ENCODE assay signal across 25 cellular contexts in the genomic region with DNA sequence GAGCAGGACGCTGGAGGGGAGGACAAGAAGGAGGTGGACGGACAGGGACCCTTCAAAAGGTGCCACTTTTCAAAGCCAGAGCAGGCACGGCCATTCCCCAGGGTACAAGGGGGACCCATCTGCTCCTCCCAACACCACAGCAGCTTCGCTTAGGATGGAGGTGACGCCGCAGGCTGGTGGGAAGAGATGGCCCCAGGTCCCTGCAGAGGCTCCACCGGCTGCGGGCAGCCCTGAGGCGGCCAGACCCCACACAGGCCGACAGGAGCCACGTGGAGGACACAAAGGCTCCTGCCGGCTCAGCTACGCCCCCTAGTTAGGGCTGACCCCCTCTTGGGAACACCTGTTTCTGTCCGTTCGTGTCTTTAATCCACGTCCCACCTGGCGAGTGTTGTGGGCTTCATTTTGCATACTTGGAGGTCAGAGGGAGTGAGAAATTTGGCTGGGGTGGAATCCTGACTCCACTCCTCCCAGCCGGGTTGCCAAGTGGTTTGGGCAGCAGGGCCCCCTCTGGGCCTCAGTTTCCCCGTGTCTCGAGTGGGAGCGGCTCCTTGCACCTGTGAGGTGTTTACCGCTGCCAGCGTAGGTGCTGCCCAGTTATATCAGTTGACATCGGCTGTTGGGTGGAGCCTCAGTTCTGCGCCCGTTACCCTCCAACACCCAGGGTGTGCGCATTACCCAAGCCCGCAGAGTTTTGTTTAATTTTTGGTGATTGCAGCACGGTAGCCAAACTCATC. TPM values are rescaled to one million over a fixed set of nuclear protein-coding genes. Genes with fewer than 3 reads are reported as not detected.
DNase-seq lines count a peak whose midpoint lies in the region; ATAC-seq, FAIRE-seq and TF ChIP-seq lines count a peak whose summit lies in the region.
"Had no signal": no experiment of that assay in that cellular context is flagged by ENCODE, and none has a peak within 500 bp of the region (broad histone marks: within the 10 kb centered on the region; RNA-seq: fewer than 3 reads in every experiment).

No MANE protein-coding gene starts in this region.

- POLR2A ChIA-PET in HepG2 (lab: Yijun Ruan, JAX): interaction anchor here (0.9 kb wide), 1 partner anchor 28 kb away, joined by 4 read pairs; no protein-coding TSS in a partner anchor

- H3K27ac ChIP-seq in HepG2 (ENCODE audit: extremely low read length, insufficient read depth, low read length) (no peak overlapping the region), right lobe of liver (no peak overlapping the region), SJCRH30 (peak overlapping the region; percentile 46)
- H3K27ac ChIP-seq: ascending aorta had no signal

- in situ Hi-C loops in HepG2 (cut with HindIII; ENCODE audit: extremely low pct_ligation_motif_present, low pct_unique_long_range_greater_than_20kb): no loop called here

- H3K36me3 ChIP-seq in HepG2 (replicated peaks in 1 of 2; ENCODE audit: control insufficient read depth in 1 of 2, insufficient read depth in 2 of 2, low read length in 2 of 2): no peaks in the 10 kb centered on the region
- H3K36me3 ChIP-seq in right lobe of liver: no peaks in the 10 kb centered on the region
- H3K36me3 ChIP-seq in SJCRH30: no peaks in the 10 kb centered on the region
- H3K36me3 ChIP-seq: ascending aorta had no signal

- TF ChIP-seq POLR2A in HepG2 (IDR thresholded peaks at IDR 0.05; ENCODE audit: insufficient read depth in 1 of 2, low read depth in 2 of 2, low read length in 2 of 2) (no peak), right lobe of liver (IDR thresholded peaks at IDR 0.05) (no peak)

- TF ChIP-seq CTCF in HepG2 (CRISPR knock-in tag; IDR thresholded peaks at IDR 0.05) (peak; percentile 67), right lobe of liver (IDR thresholded peaks at IDR 0.05) (no peak)

- H3K4me1 ChIP-seq in HepG2 (ENCODE audit: insufficient read depth, low read length) (peaks cover 57% of the 10 kb centered on the region), right lobe of liver (peaks cover 0 to 3% (median 0%) of the 10 kb centered on the region in 4 donors), SJCRH30 (peaks cover 28% of the 10 kb centered on the region)
- H3K4me1 ChIP-seq: ascending aorta had no signal

- H2AFZ ChIP-seq in HepG2 (ENCODE audit: low read length): no peak overlapping the region

- ATAC-seq in HepG2: peak; percentile 13
- ATAC-seq in right lobe of liver: no peak
- ATAC-seq: activated CD4-positive, CD25-positive, alpha-beta regulatory T cell treated with anti-CD3 and anti-CD28 coated beads, Interleukin-2, amount 50 U/mL, for 24 hours; GM12878; stimulated activated effector memory CD8-positive, alpha-beta T cell treated with anti-CD3 and anti-CD28 coated beads, Interleukin-12 subunit alpha, Interleukin-12 subunit beta, amount 100 ng/mL, for 72 hours had no signal

- peak overlapping the region; percentile 41 for H3K4me2 ChIP-seq in HepG2 (ENCODE audit: low read depth, low read length)
- H3K4me2 ChIP-seq: smooth muscle cell had no signal

- TF ChIP-seq EP300 in HepG2 (IDR thresholded peaks at IDR 0.05; ENCODE audit: low read depth in 2 of 2, low read length in 2 of 2): no peak
- TF ChIP-seq EP300 in HepG2 (CRISPR knock-in tag; IDR thresholded peaks at IDR 0.05; ENCODE audit: borderline replicate concordance): no peak

- no peaks in the 10 kb centered on the region for H3K79me2 ChIP-seq in HepG2 (ENCODE audit: insufficient read depth, low read length)

- WGBS in HepG2 (ENCODE audit: low lambda C conversion rate): 47% methylated on average over 25 of the region's 29 CpGs
- 74% methylated on average over 9 of the region's 29 CpGs for WGBS in right lobe of liver (ENCODE audit: insufficient coverage, low coverage, low lambda C conversion rate, missing lambda C conversion rate)

- no peak for DNase-seq in HepG2 (ENCODE audit: low spot score)
- no peak for DNase-seq in right lobe of liver
- peak; percentile 95 to 98 for DNase-seq in SJCRH30
- DNase-seq in iPS-NIHi7 (ENCODE audit: extremely low spot score): peak; percentile 52
- no peak for DNase-seq in D341Med (ENCODE audit: low spot score)
- no peak for DNase-seq in SHP77 (lab: John Stamatoyannopoulos, UW)
- no peak for DNase-seq in stimulated activated CD4-positive, alpha-beta T cell treated with anti-CD3 and anti-CD28 coated beads, Interleukin-2, amount 100 ng/mL, for 48 hours
- DNase-seq in SKM-1 (lab: John Stamatoyannopoulos, UW; ENCODE audit: unreplicated experiment): no peak
- DNase-seq: activated CD4-positive, alpha-beta memory T cell treated with anti-CD3 and anti-CD28 coated beads, Interleukin-2, amount 10 ng/mL, durations not matched to agents 7 days and 5 days; activated naive CD8-positive, alpha-beta T cell treated with anti-CD3 and anti-CD28 coated beads for 36 hours; caudate nucleus; dermis blood vessel endothelial cell; DMS79; mammary epithelial cell; MM.1S; NCI-H1417; NCI-H2081 treated with DMSO at 0.1 percent for 48 hours; stimulated activated CD4-positive, alpha-beta T cell treated with anti-CD3 and anti-CD28 coated beads, Interleukin-2, amount 100 ng/mL, for 24 hours; SW 1271; T1000 had no signal

- no TSS peak for BruUV-seq in HepG2 (replicated peaks; lab: Mats Ljungman, UMichigan)

- H3K27me3 ChIP-seq in HepG2 (ENCODE audit: control insufficient read depth in 1 of 2, insufficient read depth in 2 of 2, low read length in 2 of 2) (peaks cover 5 to 21% of the 10 kb centered on the region in 2 experiments; a peak in 3 of 5 replicates), right lobe of liver (no peaks in the 10 kb centered on the region), SJCRH30 (no peaks in the 10 kb centered on the region)
- H3K27me3 ChIP-seq: ascending aorta had no signal

- no peak for FAIRE-seq in HepG2 (lab: Jason Lieb, UNC)
- FAIRE-seq: GM12878 had no signal

- peak; percentile 15; the same call in 1 of the 2 replicates for TF ChIP-seq RAD21 in HepG2 (CRISPR knock-in tag; IDR thresholded peaks at IDR 0.05)

- CTCF ChIA-PET in HepG2 (lab: Yijun Ruan, JAX; ENCODE audit: low intra/inter-chr PET ratio, low total read pairs): interaction anchor here (0.8 to 2.3 kb wide), 3 partner anchors 42 to 65 kb away, joined by 3 to 10 read pairs (median 7); no protein-coding TSS in a partner anchor

- H4K20me1 ChIP-seq in HepG2 (ENCODE audit: insufficient read depth, low read length): no peaks in the 10 kb centered on the region

- intact Hi-C loops in HepG2 (cut with micrococcal nuclease; ENCODE audit: unreplicated experiment) (loop anchor here (2.0 kb wide), 1 partner anchor 32 kb away; no protein-coding TSS in a partner anchor), right lobe of liver (cut with DNase I) (loop anchor here in 1 of 2 donors (10.0 kb wide), 1 partner anchor 54 kb away; no protein-coding TSS in a partner anchor)

- H3K4me3 ChIP-seq in HepG2 (replicated peaks in 1 of 3; ENCODE audit: insufficient read depth in 1 of 3, low read depth in 2 of 3, low read length in 3 of 3): peak overlapping the region in 1 of 3 experiments; percentile 20; a peak in 1 of 6 replicates
- no peak overlapping the region for H3K4me3 ChIP-seq in right lobe of liver
- H3K4me3 ChIP-seq in SJCRH30: no peak overlapping the region
- H3K4me3 ChIP-seq: ascending aorta, GM12878, smooth muscle cell had no signal

- no peak overlapping the region for H3K9ac ChIP-seq in HepG2 (ENCODE audit: insufficient read depth, low read depth, low read length)

- H3K9me3 ChIP-seq in HepG2 (ENCODE audit: low read length) (no peaks in the 10 kb centered on the region), right lobe of liver (no peaks in the 10 kb centered on the region), SJCRH30 (replicated peaks) (no peaks in the 10 kb centered on the region)
- H3K9me3 ChIP-seq: ascending aorta had no signal

RNA-seq across cellular contexts. Expression of gene FN3KRP, which starts 5.8 kb away (rescaled TPM):
- total RNA-seq in HepG2 (2016; rRNA removed; fragmentation: Illumina TruSeq; extraction: Trizol): 28.2 and 36.1 TPM in 2 replicates
- total RNA-seq in HepG2 (2016; cell fraction: cytosol; rRNA removed; fragmentation: Illumina TruSeq; extraction: Trizol; ENCODE audit: low read depth): 5.3 and 7.1 TPM in 2 replicates
- total RNA-seq in HepG2 (2016; cell fraction: insoluble cytoplasmic fraction; rRNA removed; fragmentation: Illumina TruSeq; extraction: Trizol): 27.6 and 34.8 TPM in 2 replicates
- total RNA-seq in HepG2 (2016; cell fraction: membrane; rRNA removed; fragmentation: Illumina TruSeq; extraction: Trizol): 17.5 and 18.4 TPM in 2 replicates
- 16.5 and 21.0 TPM in 2 replicates for total RNA-seq in HepG2 (2016; cell fraction: nucleus; rRNA removed; fragmentation: Illumina TruSeq; extraction: Trizol)
- polyA plus RNA-seq in HepG2 (2011; rRNA removed): 22.1 and 22.4 TPM in 2 replicates
- 17.7 and 18.3 TPM in 2 replicates for polyA plus RNA-seq in HepG2 (2011; cell fraction: cytosol; rRNA removed)
- 34.0 and 36.3 TPM in 2 replicates for polyA plus RNA-seq in HepG2 (2011; cell fraction: nucleus; rRNA removed)
- 27.4 and 37.9 TPM in 2 replicates for polyA plus RNA-seq in HepG2 (2012)
- polyA plus RNA-seq in HepG2 (2016; cell fraction: cytosol; fragmentation: Illumina TruSeq; extraction: Trizol; ENCODE audit: low read depth): 6.9 and 7.2 TPM in 2 replicates
- 54.4 and 62.2 TPM in 2 replicates for polyA plus RNA-seq in HepG2 (2016; cell fraction: insoluble cytoplasmic fraction; fragmentation: Illumina TruSeq; extraction: Trizol; ENCODE audit: low read depth)
- polyA plus RNA-seq in HepG2 (2016; cell fraction: membrane; fragmentation: Illumina TruSeq; extraction: Trizol; ENCODE audit: low read depth): 14.4 and 14.9 TPM in 2 replicates
- polyA plus RNA-seq in HepG2 (2016; cell fraction: nucleus; fragmentation: Illumina TruSeq; extraction: Trizol; ENCODE audit: insufficient read depth, low read depth): 57.5 and 59.5 TPM in 2 replicates
- polyA minus RNA-seq in HepG2 (2011; rRNA and poly(A)+ RNA removed; ENCODE audit: low replicate concordance): 13.3 and 23.3 TPM in 2 replicates
- polyA minus RNA-seq in HepG2 (2011; cell fraction: cytosol; rRNA and poly(A)+ RNA removed): 11.0 and 11.2 TPM in 2 replicates
- polyA minus RNA-seq in HepG2 (2011; cell fraction: nucleus; rRNA and poly(A)+ RNA removed): 9.8 and 12.2 TPM in 2 replicates
- 10 to 100 TPM in 4 of 6 experiments, 1 to 10 TPM in 2; 7.6 to 24.8 (median 14.3) TPM for total RNA-seq in right lobe of liver
- total RNA-seq in SJCRH30 (2014; rRNA removed; shearing (Covaris generic)): 58.0 and 60.9 TPM in 2 replicates

RNA-seq across cellular contexts. Expression of gene RAB40B, which starts 12.2 kb away (rescaled TPM):
- 4.4 and 6.2 TPM in 2 replicates for total RNA-seq in HepG2 (2016; rRNA removed; fragmentation: Illumina TruSeq; extraction: Trizol)
- 8.6 and 11.9 TPM in 2 replicates for total RNA-seq in HepG2 (2016; cell fraction: cytosol; rRNA removed; fragmentation: Illumina TruSeq; extraction: Trizol; ENCODE audit: low read depth)
- 6.2 and 7.4 TPM in 2 replicates for total RNA-seq in HepG2 (2016; cell fraction: insoluble cytoplasmic fraction; rRNA removed; fragmentation: Illumina TruSeq; extraction: Trizol)
- total RNA-seq in HepG2 (2016; cell fraction: membrane; rRNA removed; fragmentation: Illumina TruSeq; extraction: Trizol): 18.5 and 22.6 TPM in 2 replicates
- 3.7 TPM in 2 replicates for total RNA-seq in HepG2 (2016; cell fraction: nucleus; rRNA removed; fragmentation: Illumina TruSeq; extraction: Trizol)
- 6.5 and 7.2 TPM in 2 replicates for polyA plus RNA-seq in HepG2 (2011; rRNA removed)
- polyA plus RNA-seq in HepG2 (2011; cell fraction: cytosol; rRNA removed): 5.7 and 9.9 TPM in 2 replicates
- polyA plus RNA-seq in HepG2 (2011; cell fraction: nucleus; rRNA removed): 10.8 and 12.6 TPM in 2 replicates
- polyA plus RNA-seq in HepG2 (2012): 6.2 and 7.3 TPM in 2 replicates
- 25.0 and 26.7 TPM in 2 replicates for polyA plus RNA-seq in HepG2 (2016; cell fraction: cytosol; fragmentation: Illumina TruSeq; extraction: Trizol; ENCODE audit: low read depth)
- 7.0 and 7.6 TPM in 2 replicates for polyA plus RNA-seq in HepG2 (2016; cell fraction: insoluble cytoplasmic fraction; fragmentation: Illumina TruSeq; extraction: Trizol; ENCODE audit: low read depth)
- 27.5 and 28.9 TPM in 2 replicates for polyA plus RNA-seq in HepG2 (2016; cell fraction: membrane; fragmentation: Illumina TruSeq; extraction: Trizol; ENCODE audit: low read depth)
- polyA plus RNA-seq in HepG2 (2016; cell fraction: nucleus; fragmentation: Illumina TruSeq; extraction: Trizol; ENCODE audit: insufficient read depth, low read depth): 8.7 and 12.0 TPM in 2 replicates
- polyA minus RNA-seq in HepG2 (2011; rRNA and poly(A)+ RNA removed; ENCODE audit: low replicate concordance): 3.1 and 8.9 TPM in 2 replicates
- 1.4 and 3.2 TPM in 2 replicates for polyA minus RNA-seq in HepG2 (2011; cell fraction: cytosol; rRNA and poly(A)+ RNA removed)
- polyA minus RNA-seq in HepG2 (2011; cell fraction: nucleus; rRNA and poly(A)+ RNA removed): 2.7 TPM in 2 replicates
- total RNA-seq in right lobe of liver: 10 to 100 TPM in 3 of 6 experiments, 1 to 10 TPM in 3; 3.7 to 12.5 (median 9.3) TPM
- 14.6 and 17.2 TPM in 2 replicates for total RNA-seq in SJCRH30 (2014; rRNA removed; shearing (Covaris generic))

RNA-seq across cellular contexts. Expression of gene FN3K, which starts 24.7 kb away (rescaled TPM):
- total RNA-seq in HepG2 (2016; rRNA removed; fragmentation: Illumina TruSeq; extraction: Trizol) (12.2 and 22.0 TPM in 2 replicates), right lobe of liver (10 to 100 TPM; 29.6 to 61.6 (median 45.5) TPM)
- total RNA-seq in HepG2 (2016; cell fraction: cytosol; rRNA removed; fragmentation: Illumina TruSeq; extraction: Trizol; ENCODE audit: low read depth): 9.6 and 10.3 TPM in 2 replicates
- total RNA-seq in HepG2 (2016; cell fraction: insoluble cytoplasmic fraction; rRNA removed; fragmentation: Illumina TruSeq; extraction: Trizol): 12.7 and 23.9 TPM in 2 replicates
- total RNA-seq in HepG2 (2016; cell fraction: membrane; rRNA removed; fragmentation: Illumina TruSeq; extraction: Trizol): 17.0 and 17.4 TPM in 2 replicates
- 29.1 and 32.3 TPM in 2 replicates for total RNA-seq in HepG2 (2016; cell fraction: nucleus; rRNA removed; fragmentation: Illumina TruSeq; extraction: Trizol)
- polyA plus RNA-seq in HepG2 (2011; rRNA removed): 3.5 and 5.7 TPM in 2 replicates
- polyA plus RNA-seq in HepG2 (2011; cell fraction: cytosol; rRNA removed): 1.9 and 2.0 TPM in 2 replicates
- polyA plus RNA-seq in HepG2 (2011; cell fraction: nucleus; rRNA removed): 27.8 and 27.9 TPM in 2 replicates
- 48.6 and 58.1 TPM in 2 replicates for polyA plus RNA-seq in HepG2 (2012)
- polyA plus RNA-seq in HepG2 (2016; cell fraction: cytosol; fragmentation: Illumina TruSeq; extraction: Trizol; ENCODE audit: low read depth): 21.3 and 21.5 TPM in 2 replicates
- 52.3 and 61.0 TPM in 2 replicates for polyA plus RNA-seq in HepG2 (2016; cell fraction: insoluble cytoplasmic fraction; fragmentation: Illumina TruSeq; extraction: Trizol; ENCODE audit: low read depth)
- 23.7 and 26.9 TPM in 2 replicates for polyA plus RNA-seq in HepG2 (2016; cell fraction: membrane; fragmentation: Illumina TruSeq; extraction: Trizol; ENCODE audit: low read depth)
- polyA plus RNA-seq in HepG2 (2016; cell fraction: nucleus; fragmentation: Illumina TruSeq; extraction: Trizol; ENCODE audit: insufficient read depth, low read depth): 78.1 and 80.9 TPM in 2 replicates
- 1.6 and 9.2 TPM in 2 replicates for polyA minus RNA-seq in HepG2 (2011; rRNA and poly(A)+ RNA removed; ENCODE audit: low replicate concordance)
- polyA minus RNA-seq in HepG2 (2011; cell fraction: cytosol; rRNA and poly(A)+ RNA removed): 17.1 and 26.0 TPM in 2 replicates
- 24.3 and 29.1 TPM in 2 replicates for polyA minus RNA-seq in HepG2 (2011; cell fraction: nucleus; rRNA and poly(A)+ RNA removed)
- 0.79 and 2.1 TPM in 2 replicates for total RNA-seq in SJCRH30 (2014; rRNA removed; shearing (Covaris generic))

RNA-seq across cellular contexts. Expression of gene TBCD, which starts 41.2 kb away (rescaled TPM):
- total RNA-seq in HepG2 (2016; rRNA removed; fragmentation: Illumina TruSeq; extraction: Trizol) (33.9 and 49.6 TPM in 2 replicates), right lobe of liver (10 to 100 TPM; 28.0 to 55.7 (median 41.3) TPM)
- 98.6 and 103 TPM in 2 replicates for total RNA-seq in HepG2 (2016; cell fraction: cytosol; rRNA removed; fragmentation: Illumina TruSeq; extraction: Trizol; ENCODE audit: low read depth)
- 32.6 and 40.4 TPM in 2 replicates for total RNA-seq in HepG2 (2016; cell fraction: insoluble cytoplasmic fraction; rRNA removed; fragmentation: Illumina TruSeq; extraction: Trizol)
- 28.6 and 30.6 TPM in 2 replicates for total RNA-seq in HepG2 (2016; cell fraction: membrane; rRNA removed; fragmentation: Illumina TruSeq; extraction: Trizol)
- total RNA-seq in HepG2 (2016; cell fraction: nucleus; rRNA removed; fragmentation: Illumina TruSeq; extraction: Trizol): 44.9 and 51.2 TPM in 2 replicates
- 54.8 and 58.7 TPM in 2 replicates for polyA plus RNA-seq in HepG2 (2011; rRNA removed)
- polyA plus RNA-seq in HepG2 (2011; cell fraction: cytosol; rRNA removed): 29.1 and 46.9 TPM in 2 replicates
- polyA plus RNA-seq in HepG2 (2011; cell fraction: nucleus; rRNA removed): 327 and 449 TPM in 2 replicates
- 37.3 and 41.7 TPM in 2 replicates for polyA plus RNA-seq in HepG2 (2012)
- 3.7 and 4.9 TPM in 2 replicates for polyA plus RNA-seq in HepG2 (2016; cell fraction: cytosol; fragmentation: Illumina TruSeq; extraction: Trizol; ENCODE audit: low read depth)
- 39.7 and 51.2 TPM in 2 replicates for polyA plus RNA-seq in HepG2 (2016; cell fraction: insoluble cytoplasmic fraction; fragmentation: Illumina TruSeq; extraction: Trizol; ENCODE audit: low read depth)
- 5.6 and 6.8 TPM in 2 replicates for polyA plus RNA-seq in HepG2 (2016; cell fraction: membrane; fragmentation: Illumina TruSeq; extraction: Trizol; ENCODE audit: low read depth)
- polyA plus RNA-seq in HepG2 (2016; cell fraction: nucleus; fragmentation: Illumina TruSeq; extraction: Trizol; ENCODE audit: insufficient read depth, low read depth): 140 and 151 TPM in 2 replicates
- 67.0 and 125 TPM in 2 replicates for polyA minus RNA-seq in HepG2 (2011; rRNA and poly(A)+ RNA removed; ENCODE audit: low replicate concordance)
- polyA minus RNA-seq in HepG2 (2011; cell fraction: cytosol; rRNA and poly(A)+ RNA removed): 38.0 and 45.2 TPM in 2 replicates
- polyA minus RNA-seq in HepG2 (2011; cell fraction: nucleus; rRNA and poly(A)+ RNA removed): 51.1 and 51.6 TPM in 2 replicates
- total RNA-seq in SJCRH30 (2014; rRNA removed; shearing (Covaris generic)): 172 and 181 TPM in 2 replicates

Comparison
In these comparisons a context has a peak if more than half of its experiments do, and no peak if none do; other contexts are left out.
1. DNase-seq: peak in SJCRH30 (2 of 2) and iPS-NIHi7 (single experiment); none in HepG2 (single experiment), right lobe of liver (0 of 3), D341Med (single experiment), SHP77 (0 of 2), stimulated activated CD4-positive, alpha-beta T cell treated with anti-CD3 and anti-CD28 coated beads, Interleukin-2, amount 100 ng/mL, for 48 hours (0 of 2) and SKM-1 (single experiment).